Comparison of ENCODE assay signal across 1 cellular context in the genomic region with DNA sequence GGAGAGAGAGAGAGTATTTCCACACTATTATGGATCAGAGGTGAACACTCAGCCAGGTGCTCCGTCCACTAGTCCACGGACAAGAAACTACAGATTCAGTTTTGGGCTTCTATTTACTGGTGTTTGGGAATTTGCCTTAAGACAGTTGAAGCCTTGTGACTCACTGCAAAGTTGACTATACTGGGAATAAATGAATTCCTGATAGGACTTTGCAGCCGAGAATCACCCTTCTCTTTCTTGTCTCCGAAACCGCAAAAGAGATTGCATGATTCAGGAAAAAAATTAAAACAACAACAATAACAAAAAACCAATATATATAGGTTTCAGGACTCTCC.
TF ChIP-seq lines count a peak whose summit lies in the region.

No MANE protein-coding gene starts in this region.

TF ChIP-seq in H1, 55 proteins besides CTCF, POLR2A, EP300 and RAD21:
- TF ChIP-seq KDM5A (IDR thresholded peaks at IDR 0.05; ENCODE audit: low read length), result no peak
- TF ChIP-seq JUND (IDR thresholded peaks at IDR 0.05; ENCODE audit: low read length), result no peak
- TF ChIP-seq SP1 (IDR thresholded peaks at IDR 0.05; ENCODE audit: low read depth, low read length), result no peak
- no peak for TF ChIP-seq GABPA (IDR thresholded peaks at IDR 0.05; ENCODE audit: borderline replicate concordance, insufficient read depth, low read length)
